In the genomic region with DNA sequence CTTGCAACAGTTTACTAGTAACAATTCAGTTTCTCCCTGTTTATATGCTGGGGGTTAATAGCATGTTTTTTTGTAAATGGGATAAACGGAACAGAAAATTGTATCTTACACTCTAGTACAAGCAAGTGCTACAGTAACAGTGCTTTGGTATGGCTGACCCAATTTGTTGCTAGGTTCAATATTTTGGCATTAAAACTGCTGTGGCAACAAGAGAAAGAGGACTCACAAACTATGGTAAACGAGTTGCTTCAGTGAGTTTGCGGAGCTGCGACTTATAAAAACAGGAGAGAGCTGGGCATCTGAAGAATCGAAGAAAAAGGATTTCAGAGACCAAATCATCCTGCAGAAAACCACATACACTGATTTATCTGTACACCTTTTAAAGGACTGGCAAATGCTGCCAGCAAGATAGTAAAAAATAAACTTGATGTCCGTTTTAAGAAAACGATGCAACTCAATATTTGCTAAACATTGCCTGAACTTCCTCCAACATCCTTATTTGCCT, we compare ENCODE assay signal across 8 cellular contexts. TPM values are rescaled to one million over a fixed set of nuclear protein-coding genes. Genes with fewer than 3 reads are reported as not detected.
DNase-seq lines count a peak whose midpoint lies in the region; ATAC-seq and TF ChIP-seq lines count a peak whose summit lies in the region.

No MANE protein-coding gene starts in this region.

- no peaks in the 10 kb centered on the region for H3K9me2 ChIP-seq in GM23338 (ENCODE audit: insufficient read depth)

- no peaks in the 10 kb centered on the region for H3F3A ChIP-seq in GM23338 (replicated peaks; ENCODE audit: low read depth)

- H3K4me2 ChIP-seq in GM23338: peak overlapping the region; percentile 87

- H3K4me3 Mint-ChIP-seq in GM23338 (peak overlapping the region; percentile 80), T-helper 17 cell (peak overlapping the region; percentile 95), progenitor cell of endocrine pancreas (ENCODE audit: low read depth) (peak overlapping the region; percentile 92)

- H3K36me3 Mint-ChIP-seq in GM23338 (ENCODE audit: low read depth): peaks cover 14% of the 10 kb centered on the region
- no peaks in the 10 kb centered on the region for H3K36me3 Mint-ChIP-seq in T-helper 17 cell (ENCODE audit: low read depth)
- H3K36me3 Mint-ChIP-seq in progenitor cell of endocrine pancreas (ENCODE audit: insufficient read depth): peaks cover 3% of the 10 kb centered on the region

- no peaks in the 10 kb centered on the region for H3K9me3 ChIP-seq in T-helper 17 cell (ENCODE audit: control insufficient read depth, low read length, poor library complexity, severe bottlenecking)

- H2AFZ ChIP-seq in GM23338: no peak overlapping the region

- no peak for ATAC-seq in GM23338
- peak; percentile 10 for ATAC-seq in T-helper 17 cell
- no peak for ATAC-seq in HG02588 (IDR thresholded peaks at IDR 0.05; ENCODE audit: unreplicated experiment)

- peaks cover 82% of the 10 kb centered on the region for H3K79me2 ChIP-seq in GM23338 (replicated peaks; ENCODE audit: insufficient read depth)

- no peaks in the 10 kb centered on the region for H3K27me3 ChIP-seq in GM23338 (ENCODE audit: insufficient read depth)

- H3K4me1 ChIP-seq in GM23338 (ENCODE audit: insufficient read depth): peaks cover 19% of the 10 kb centered on the region

- peak overlapping the region; percentile 84 for H3K27ac Mint-ChIP-seq in GM23338
- H3K27ac Mint-ChIP-seq in T-helper 17 cell: peak overlapping the region; percentile 96
- H3K27ac Mint-ChIP-seq in progenitor cell of endocrine pancreas: peak overlapping the region; percentile 76

- H3K36me3 ChIP-seq in GM23338 (ENCODE audit: insufficient read depth): no peaks in the 10 kb centered on the region

- peaks cover 8% of the 10 kb centered on the region for H3K27me3 Mint-ChIP-seq in GM23338 (ENCODE audit: insufficient read depth, low read depth, poor library complexity)
- no peaks in the 10 kb centered on the region for H3K27me3 Mint-ChIP-seq in T-helper 17 cell
- H3K27me3 Mint-ChIP-seq in progenitor cell of endocrine pancreas: no peaks in the 10 kb centered on the region

- peak; percentile 46 for DNase-seq in GM23338 (ENCODE audit: low spot score)
- DNase-seq in T-helper 17 cell: no peak
- peak; percentile 77 for DNase-seq in fibroblast of peridontal ligament (ENCODE audit: extremely low read depth)
- no peak for DNase-seq in progenitor cell of endocrine pancreas (ENCODE audit: low spot score, unreplicated experiment)
- DNase-seq in SHP77 (lab: John Stamatoyannopoulos, UW): no peak
- no peak for DNase-seq in stimulated activated CD4-positive, alpha-beta T cell treated with anti-CD3 and anti-CD28 coated beads, Interleukin-4, amount 100 ng/mL, for 1 hour
- no peak for DNase-seq in activated CD4-positive, alpha-beta T cell treated with anti-CD3 and anti-CD28 coated beads, Interleukin-2, amount 50 U/mL, for 1 hour

- peak overlapping the region; percentile 74 for H3K27ac ChIP-seq in GM23338 (ENCODE audit: low read depth)

- H3K9me3 Mint-ChIP-seq in GM23338 (peaks cover 3% of the 10 kb centered on the region; the same call in 1 of the 3 replicates), progenitor cell of endocrine pancreas (ENCODE audit: low read depth) (no peaks in the 10 kb centered on the region)

- H3K4me1 Mint-ChIP-seq in GM23338 (peaks cover 26% of the 10 kb centered on the region), T-helper 17 cell (peaks cover 43% of the 10 kb centered on the region), progenitor cell of endocrine pancreas (ENCODE audit: low read depth) (peaks cover 25% of the 10 kb centered on the region)

- peak overlapping the region; percentile 56 for H3K4me3 ChIP-seq in GM23338

- no peaks in the 10 kb centered on the region for H4K20me1 ChIP-seq in GM23338 (replicated peaks; ENCODE audit: insufficient read depth)

- TF ChIP-seq CTCF in GM23338 (conservative IDR thresholded peaks at IDR 0.05; ENCODE audit: low read depth in 2 of 2) (no peak), progenitor cell of endocrine pancreas (IDR thresholded peaks at IDR 0.05; ENCODE audit: unreplicated experiment) (no peak)

TF ChIP-seq in GM23338, 12 proteins besides CTCF, POLR2A, EP300 and RAD21 (continues in another document):
- TF ChIP-seq, protein P1, sequence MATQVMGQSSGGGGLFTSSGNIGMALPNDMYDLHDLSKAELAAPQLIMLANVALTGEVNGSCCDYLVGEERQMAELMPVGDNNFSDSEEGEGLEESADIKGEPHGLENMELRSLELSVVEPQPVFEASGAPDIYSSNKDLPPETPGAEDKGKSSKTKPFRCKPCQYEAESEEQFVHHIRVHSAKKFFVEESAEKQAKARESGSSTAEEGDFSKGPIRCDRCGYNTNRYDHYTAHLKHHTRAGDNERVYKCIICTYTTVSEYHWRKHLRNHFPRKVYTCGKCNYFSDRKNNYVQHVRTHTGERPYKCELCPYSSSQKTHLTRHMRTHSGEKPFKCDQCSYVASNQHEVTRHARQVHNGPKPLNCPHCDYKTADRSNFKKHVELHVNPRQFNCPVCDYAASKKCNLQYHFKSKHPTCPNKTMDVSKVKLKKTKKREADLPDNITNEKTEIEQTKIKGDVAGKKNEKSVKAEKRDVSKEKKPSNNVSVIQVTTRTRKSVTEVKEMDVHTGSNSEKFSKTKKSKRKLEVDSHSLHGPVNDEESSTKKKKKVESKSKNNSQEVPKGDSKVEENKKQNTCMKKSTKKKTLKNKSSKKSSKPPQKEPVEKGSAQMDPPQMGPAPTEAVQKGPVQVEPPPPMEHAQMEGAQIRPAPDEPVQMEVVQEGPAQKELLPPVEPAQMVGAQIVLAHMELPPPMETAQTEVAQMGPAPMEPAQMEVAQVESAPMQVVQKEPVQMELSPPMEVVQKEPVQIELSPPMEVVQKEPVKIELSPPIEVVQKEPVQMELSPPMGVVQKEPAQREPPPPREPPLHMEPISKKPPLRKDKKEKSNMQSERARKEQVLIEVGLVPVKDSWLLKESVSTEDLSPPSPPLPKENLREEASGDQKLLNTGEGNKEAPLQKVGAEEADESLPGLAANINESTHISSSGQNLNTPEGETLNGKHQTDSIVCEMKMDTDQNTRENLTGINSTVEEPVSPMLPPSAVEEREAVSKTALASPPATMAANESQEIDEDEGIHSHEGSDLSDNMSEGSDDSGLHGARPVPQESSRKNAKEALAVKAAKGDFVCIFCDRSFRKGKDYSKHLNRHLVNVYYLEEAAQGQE (IDR thresholded peaks at IDR 0.05; ENCODE audit: unreplicated experiment): no peak
- no peak for TF ChIP-seq EZH2phosphoT487 (IDR thresholded peaks at IDR 0.05; ENCODE audit: unreplicated experiment)

RNA-seq across cellular contexts. Expression of a gene that starts 2.2 kb away (rescaled TPM):
- 140 and 144 TPM in 2 replicates for total RNA-seq in GM23338 (2014; rRNA removed; shearing (Covaris generic))
- polyA plus RNA-seq in GM23338 (2016; fragmentation: Nextera tagmentation; extraction: Ambion mirVana): 41.1 and 44.7 TPM in 2 replicates
- total RNA-seq in T-helper 17 cell: 100 to 1,000 TPM; 107 TPM
- total RNA-seq in progenitor cell of endocrine pancreas: 69.5 and 72.4 TPM in 2 replicates

RNA-seq across cellular contexts. Expression of a gene that starts 2.6 kb away (rescaled TPM):
- total RNA-seq in GM23338 (2014; rRNA removed; shearing (Covaris generic)): 34.2 and 34.6 TPM in 2 replicates
- 11.3 and 13.9 TPM in 2 replicates for polyA plus RNA-seq in GM23338 (2016; fragmentation: Nextera tagmentation; extraction: Ambion mirVana)
- total RNA-seq in T-helper 17 cell (10 to 100 TPM; 28.9 to 31.3 TPM), progenitor cell of endocrine pancreas (18.9 and 19.2 TPM in 2 replicates)

Comparison
In these comparisons a context has a peak if more than half of its experiments do, and no peak if none do; other contexts are left out.
1. DNase-seq: peak in GM23338 (single experiment) and fibroblast of peridontal ligament (single experiment); none in T-helper 17 cell (0 of 3), progenitor cell of endocrine pancreas (single experiment), SHP77 (0 of 2), stimulated activated CD4-positive, alpha-beta T cell treated with anti-CD3 and anti-CD28 coated beads, Interleukin-4, amount 100 ng/mL, for 1 hour (single experiment) and activated CD4-positive, alpha-beta T cell treated with anti-CD3 and anti-CD28 coated beads, Interleukin-2, amount 50 U/mL, for 1 hour (single experiment).
2. Peak in every context shown above with its lines, with median percentiles within 50 percentile points of each other: H3K27ac Mint-ChIP-seq and H3K4me3 Mint-ChIP-seq.